ENCODE assay signal across 21 cellular contexts in the genomic region with DNA sequence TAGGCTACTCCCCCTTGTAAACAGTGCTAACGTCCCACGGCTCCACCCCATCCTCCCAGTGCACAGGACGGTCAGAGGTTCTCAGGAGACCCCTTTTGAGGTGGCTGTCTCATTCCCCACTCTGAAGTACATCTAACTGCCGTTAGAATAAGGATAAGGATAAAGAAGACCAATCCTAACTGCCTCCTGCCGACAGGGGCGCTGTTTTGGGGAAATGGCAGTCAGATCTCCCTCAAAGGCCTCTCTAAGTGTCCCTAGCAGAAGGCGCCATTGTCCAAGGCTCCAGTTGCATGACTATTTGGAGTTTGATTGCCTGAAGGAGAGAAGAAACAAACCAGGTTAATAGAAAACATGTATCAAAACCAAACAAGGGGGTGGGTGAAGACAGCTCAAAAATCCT. TPM values are rescaled to one million over a fixed set of nuclear protein-coding genes. Genes with fewer than 3 reads are reported as not detected.
DNase-seq lines count a peak whose midpoint lies in the region; ATAC-seq, FAIRE-seq and TF ChIP-seq lines count a peak whose summit lies in the region.
"Had no signal": no experiment of that assay in that cellular context is flagged by ENCODE, and none has a peak within 500 bp of the region (broad histone marks: within the 10 kb centered on the region; RNA-seq: fewer than 3 reads in every experiment).

No MANE protein-coding gene starts in this region.

- no peak overlapping the region for H3K4me2 ChIP-seq in MM.1S (ENCODE audit: low read depth, low read length)
- H3K4me2 ChIP-seq in K562 (ENCODE audit: insufficient read depth, low read length) = no peak overlapping the region
- H3K4me2 ChIP-seq: hepatocyte had no signal

- peaks cover 10 to 16% of the 10 kb centered on the region in 2 donors for H3K9me3 Mint-ChIP-seq in activated T-cell treated with anti-CD3 and anti-CD28 coated beads, Interleukin-2, amount 50 U/mL, for 72 hours
- H3K9me3 Mint-ChIP-seq in stimulated activated naive B cell treated with anti-CD40 and anti-IgM and Interleukin-4, amounts not matched to agents 10 μg/mL and 1 μg/mL and 100 μg/mL, for 72 hours = peaks cover 13 to 19% of the 10 kb centered on the region in 2 donors

- H3K9me1 ChIP-seq in K562 (ENCODE audit: control insufficient read depth, insufficient read depth, low read length) = no peaks in the 10 kb centered on the region

- H3F3A ChIP-seq in MM.1S (ENCODE audit: insufficient read depth, low read length) = no peaks in the 10 kb centered on the region

- CTCF ChIA-PET in K562 (lab: Yijun Ruan, JAX; ENCODE audit: low intra/inter-chr PET ratio) = interaction anchor here (0.6 kb wide), 1 partner anchor 74 kb away, joined by 3 read pairs; no protein-coding TSS in a partner anchor

- TF ChIP-seq POLR2A in K562 (conservative IDR thresholded peaks at IDR 0.05) = no peak

- POLR2A ChIA-PET in K562 (lab: Yijun Ruan, JAX) = interaction anchor here (1.0 kb wide), 1 partner anchor 11 kb away, joined by 3 read pairs; no protein-coding TSS in a partner anchor

- TF ChIP-seq CTCF in MM.1S (IDR thresholded peaks at IDR 0.05; ENCODE audit: low read length) (peak; percentile 32), K562 (IDR thresholded peaks at IDR 0.05 in 2 of 3, conservative IDR thresholded peaks at IDR 0.05 in 1 of 3; ENCODE audit: insufficient read depth in 2 of 3, low read depth in 1 of 3, low read length in 3 of 3) (peak in 2 of 3 experiments; percentile 28 to 48; a peak in 3 of 6 replicates)

- in situ Hi-C loops in K562 (cut with MboI) = loop anchor here (25.0 kb wide), 1 partner anchor 300 kb away; no protein-coding TSS in a partner anchor

- H3K4me1 ChIP-seq in MM.1S (ENCODE audit: low read length) (no peaks in the 10 kb centered on the region), K562 (replicated peaks in 1 of 2; ENCODE audit: control insufficient read depth in 2 of 2, insufficient read depth in 2 of 2, low read length in 2 of 2) (no peaks in the 10 kb centered on the region; a peak in 1 of 5 replicates)
- H3K4me1 ChIP-seq: uterus had no signal

- ATAC-seq in activated T-cell treated with anti-CD3 and anti-CD28 coated beads, Interleukin-2, amount 50 U/mL, for 72 hours (replicated peaks in 1 of 2) = no peak
- peak; percentile 33; the same call in 2 of the 3 replicates for ATAC-seq in K562
- no peak for ATAC-seq in stimulated activated naive B cell treated with anti-CD40 and anti-IgM and Interleukin-4, amounts not matched to agents 10 μg/mL and 1 μg/mL and 100 μg/mL, for 72 hours (replicated peaks)

- H3K4me3 ChIP-seq in MM.1S (ENCODE audit: low read length) = no peak overlapping the region
- no peak overlapping the region for H3K4me3 ChIP-seq in K562
- H3K4me3 ChIP-seq: cardiac muscle cell, hepatocyte, uterus had no signal

- no peaks in the 10 kb centered on the region for H3K9me3 ChIP-seq in MM.1S (replicated peaks; ENCODE audit: insufficient read depth, low read length)
- H3K9me3 ChIP-seq in K562 (replicated peaks; ENCODE audit: control insufficient read depth, insufficient read depth, low read depth, low read length) = no peaks in the 10 kb centered on the region; the same call in 1 of the 2 replicates
- H3K9me3 ChIP-seq: uterus had no signal

- H3K27ac ChIP-seq in MM.1S (ENCODE audit: low read length) (no peak overlapping the region), K562 (ENCODE audit: extremely low read depth, low read depth, low read length) (no peak overlapping the region), caudate nucleus (ENCODE audit: low read depth, low read length) (no peak overlapping the region)
- H3K27ac ChIP-seq: cardiac muscle cell, hepatocyte, uterus had no signal

- H3K36me3 ChIP-seq in MM.1S (replicated peaks; ENCODE audit: insufficient read depth, low read length) (no peaks in the 10 kb centered on the region), K562 (ENCODE audit: control insufficient read depth, insufficient read depth, low read length) (no peaks in the 10 kb centered on the region)
- H3K36me3 ChIP-seq: cardiac muscle cell, uterus had no signal

- TF ChIP-seq EP300 in K562 (IDR thresholded peaks at IDR 0.05; ENCODE audit: low read length) = no peak

- H3K9ac ChIP-seq in MM.1S (ENCODE audit: low read length) = no peak overlapping the region
- no peak overlapping the region for H3K9ac ChIP-seq in K562 (ENCODE audit: insufficient read depth in 1 of 2, low read depth in 2 of 2, low read length in 2 of 2)

- no TSS peak for BruUV-seq in K562 (replicated peaks; lab: Mats Ljungman, UMichigan)

- no peaks in the 10 kb centered on the region for H4K20me1 ChIP-seq in MM.1S (ENCODE audit: insufficient read depth, low read length)
- no peaks in the 10 kb centered on the region for H4K20me1 ChIP-seq in K562 (replicated peaks; ENCODE audit: control insufficient read depth, insufficient read depth, low read length)

- H3K79me2 ChIP-seq in MM.1S (ENCODE audit: low read length) (no peaks in the 10 kb centered on the region), K562 (ENCODE audit: control insufficient read depth, insufficient read depth, low read length) (no peaks in the 10 kb centered on the region)
- H3K79me2 ChIP-seq: hepatocyte had no signal

- H3K9me2 ChIP-seq in MM.1S (replicated peaks; ENCODE audit: insufficient read depth, low read length) = no peaks in the 10 kb centered on the region

- H2AFZ ChIP-seq in MM.1S (ENCODE audit: low read length) (no peak overlapping the region), K562 (ENCODE audit: low read depth, low read length) (peak overlapping the region; percentile 25; the same call in 1 of the 2 replicates)
- H2AFZ ChIP-seq: hepatocyte had no signal

- no peak for TF ChIP-seq RAD21 in K562 (CRISPR knock-in tag; conservative IDR thresholded peaks at IDR 0.05 in 1 of 2, IDR thresholded peaks at IDR 0.05 in 1 of 2)

- intact Hi-C loops in K562 (cut with micrococcal nuclease) = no loop called here
- intact Hi-C loops in cardiac septum (cut with DNase I) = no loop called here

- peak overlapping the region in 1 of 2 donors; percentile 36 for H3K4me3 Mint-ChIP-seq in activated T-cell treated with anti-CD3 and anti-CD28 coated beads, Interleukin-2, amount 50 U/mL, for 72 hours
- no peak overlapping the region for H3K4me3 Mint-ChIP-seq in stimulated activated naive B cell treated with anti-CD40 and anti-IgM and Interleukin-4, amounts not matched to agents 10 μg/mL and 1 μg/mL and 100 μg/mL, for 72 hours

- H3K27me3 Mint-ChIP-seq in activated T-cell treated with anti-CD3 and anti-CD28 coated beads, Interleukin-2, amount 50 U/mL, for 72 hours (ENCODE audit: low read depth) = no peaks in the 10 kb centered on the region
- no peaks in the 10 kb centered on the region for H3K27me3 Mint-ChIP-seq in stimulated activated naive B cell treated with anti-CD40 and anti-IgM and Interleukin-4, amounts not matched to agents 10 μg/mL and 1 μg/mL and 100 μg/mL, for 72 hours

- no peak for FAIRE-seq in K562 (lab: Jason Lieb, UNC)

- peaks cover 59% of the 10 kb centered on the region for H3K4me1 Mint-ChIP-seq in activated T-cell treated with anti-CD3 and anti-CD28 coated beads, Interleukin-2, amount 50 U/mL, for 72 hours (ENCODE audit: low read depth)
- H3K4me1 Mint-ChIP-seq in stimulated activated naive B cell treated with anti-CD40 and anti-IgM and Interleukin-4, amounts not matched to agents 10 μg/mL and 1 μg/mL and 100 μg/mL, for 72 hours = peaks cover 34 to 60% of the 10 kb centered on the region in 2 donors

- DNase-seq in activated T-cell treated with anti-CD3 and anti-CD28 coated beads, Interleukin-2, amount 50 U/mL, for 72 hours = no peak
- DNase-seq in activated T-cell treated with anti-CD3 and anti-CD28 coated beads, Interleukin-2, amount 50 U/mL, for 1 hour = no peak
- DNase-seq in MM.1S (no peak), K562 (ENCODE audit: extremely low read depth in 1 of 4, low spot score in 3 of 4) (peak; percentile 5 to 34 (median 9)), cardiac septum (ENCODE audit: low spot score) (no peak), caudate nucleus (lab: John Stamatoyannopoulos, UW) (no peak), CD1c-positive myeloid dendritic cell (ENCODE audit: extremely low spot score) (no peak)
- no peak for DNase-seq in stimulated activated naive B cell treated with anti-CD40 and anti-IgM and Interleukin-4, amounts not matched to agents 10 μg/mL and 1 μg/mL and 100 μg/mL, for 72 hours
- DNase-seq: DMS79; effector CD4-positive, alpha-beta T cell; kidney glomerular epithelial cell; mesendoderm; NCI-H1092; NCI-H2171; NCI-H774; stimulated activated CD4-positive, alpha-beta T cell treated with anti-CD3 and anti-CD28 coated beads, Interleukin-15, amount 100 ng/mL, for 24 hours; T-helper 2 cell; uterus had no signal

- WGBS in K562 (ENCODE audit: insufficient coverage, low coverage, missing lambda C conversion rate) = 29% methylated on average over 7 of the region's 7 CpGs

- H3K27me3 ChIP-seq in MM.1S (replicated peaks; ENCODE audit: insufficient read depth, low read length) (no peaks in the 10 kb centered on the region), K562 (ENCODE audit: control insufficient read depth in 2 of 2, insufficient read depth in 2 of 2, low read length in 2 of 2) (no peaks in the 10 kb centered on the region)
- H3K27me3 ChIP-seq: cardiac muscle cell, hepatocyte, uterus had no signal

- peaks cover 12 to 33% of the 10 kb centered on the region in 2 donors for H3K36me3 Mint-ChIP-seq in activated T-cell treated with anti-CD3 and anti-CD28 coated beads, Interleukin-2, amount 50 U/mL, for 72 hours (ENCODE audit: insufficient read depth in 2 of 2)
- peaks cover 14 to 26% of the 10 kb centered on the region in 2 donors for H3K36me3 Mint-ChIP-seq in stimulated activated naive B cell treated with anti-CD40 and anti-IgM and Interleukin-4, amounts not matched to agents 10 μg/mL and 1 μg/mL and 100 μg/mL, for 72 hours

- H3K27ac Mint-ChIP-seq in activated T-cell treated with anti-CD3 and anti-CD28 coated beads, Interleukin-2, amount 50 U/mL, for 72 hours = peak overlapping the region; percentile 5
- H3K27ac Mint-ChIP-seq in stimulated activated naive B cell treated with anti-CD40 and anti-IgM and Interleukin-4, amounts not matched to agents 10 μg/mL and 1 μg/mL and 100 μg/mL, for 72 hours = peak overlapping the region; percentile 65

RNA-seq across cellular contexts. Expression of a gene that starts 29.1 kb away (rescaled TPM):
- total RNA-seq in activated T-cell treated with anti-CD3 and anti-CD28 coated beads, Interleukin-2, amount 50 U/mL, for 72 hours = 1 to 10 TPM in 1 of 2 donors, under 1 TPM in 1; 0.89 to 3.0 TPM
- not detected in 2 replicates for total RNA-seq in K562 (2011; cell fraction: chromatin; rRNA removed; ENCODE audit: low replicate concordance)
- not detected in 2 replicates for total RNA-seq in K562 (2011; cell fraction: nucleolus; rRNA removed)
- total RNA-seq in K562 (2011; cell fraction: nucleoplasm; rRNA removed) = not detected in 2 replicates
- total RNA-seq in K562 (2014; rRNA removed) = not detected in 2 replicates
- total RNA-seq in K562 (2014; rRNA removed; fragmentation: Illumina TruSeq; extraction: Trizol) = not detected in 2 replicates
- total RNA-seq in K562 (2015; rRNA removed; fragmentation: Illumina TruSeq; extraction: Trizol) = not detected in 2 replicates
- not detected in 2 replicates for total RNA-seq in K562 (2021)
- polyA plus RNA-seq in K562 (2011; rRNA removed) = not detected in 2 replicates
- polyA plus RNA-seq in K562 (2011; cell fraction: cytosol; rRNA removed) = not detected in 2 replicates
- not detected in 2 replicates for polyA plus RNA-seq in K562 (2011; cell fraction: nucleus; rRNA removed)
- polyA plus RNA-seq in K562 (2012) = not detected in 2 replicates
- polyA plus RNA-seq in K562 (2014; fragmentation: Illumina TruSeq; extraction: Trizol) = not detected in 2 replicates
- polyA plus RNA-seq in K562 (2014; fragmentation: Nextera tagmentation; extraction: Ambion mirVana) = not detected
- not detected in 2 replicates for polyA plus RNA-seq in K562 (2014; rRNA removed)
- not detected in 2 replicates for polyA minus RNA-seq in K562 (2011; rRNA and poly(A)+ RNA removed)
- polyA minus RNA-seq in K562 (2011; cell fraction: cytosol; rRNA and poly(A)+ RNA removed) = not detected in 2 replicates
- polyA minus RNA-seq in K562 (2011; cell fraction: nucleus; rRNA and poly(A)+ RNA removed) = not detected in 2 replicates
- total RNA-seq in cardiac septum = 0.38 TPM
- total RNA-seq: cardiac muscle cell, hepatocyte, renal cortical epithelial cell had no signal
- polyA plus RNA-seq: cardiac muscle cell, hepatocyte had no signal

RNA-seq across cellular contexts. Expression of a gene that starts 32.7 kb away (rescaled TPM):
- total RNA-seq in activated T-cell treated with anti-CD3 and anti-CD28 coated beads, Interleukin-2, amount 50 U/mL, for 72 hours = 100 to 1,000 TPM; 269 to 293 TPM
- 5.6 and 13.6 TPM in 2 replicates for total RNA-seq in K562 (2011; cell fraction: chromatin; rRNA removed; ENCODE audit: low replicate concordance)
- 2.0 and 3.9 TPM in 2 replicates for total RNA-seq in K562 (2011; cell fraction: nucleolus; rRNA removed)
- 6.0 and 6.7 TPM in 2 replicates for total RNA-seq in K562 (2011; cell fraction: nucleoplasm; rRNA removed)
- 0.57 and 1.9 TPM in 2 replicates for total RNA-seq in K562 (2014; rRNA removed)
- total RNA-seq in K562 (2014; rRNA removed; fragmentation: Illumina TruSeq; extraction: Trizol) = 2.6 and 3.2 TPM in 2 replicates
- total RNA-seq in K562 (2015; rRNA removed; fragmentation: Illumina TruSeq; extraction: Trizol) = 2.6 and 2.7 TPM in 2 replicates
- 2.2 TPM in 2 replicates for total RNA-seq in K562 (2021)
- polyA plus RNA-seq in K562 (2011; rRNA removed) = 5.0 and 6.1 TPM in 2 replicates
- polyA plus RNA-seq in K562 (2011; cell fraction: cytosol; rRNA removed) = 0.76 and 2.0 TPM in 2 replicates
- polyA plus RNA-seq in K562 (2011; cell fraction: nucleus; rRNA removed) = 9.7 and 20.7 TPM in 2 replicates
- 1.4 and 7.6 TPM in 2 replicates for polyA plus RNA-seq in K562 (2012)
- 2.1 and 2.2 TPM in 2 replicates for polyA plus RNA-seq in K562 (2014; fragmentation: Illumina TruSeq; extraction: Trizol)
- polyA plus RNA-seq in K562 (2014; fragmentation: Nextera tagmentation; extraction: Ambion mirVana) = 1 to 10 TPM; 1.4 TPM
- 2.0 and 3.7 TPM in 2 replicates for polyA plus RNA-seq in K562 (2014; rRNA removed)
- 3.5 and 4.2 TPM in 2 replicates for polyA minus RNA-seq in K562 (2011; rRNA and poly(A)+ RNA removed)
- polyA minus RNA-seq in K562 (2011; cell fraction: cytosol; rRNA and poly(A)+ RNA removed) = 1.4 TPM in 1 of 2 replicates, not detected in the other
- 3.1 and 6.4 TPM in 2 replicates for polyA minus RNA-seq in K562 (2011; cell fraction: nucleus; rRNA and poly(A)+ RNA removed)
- total RNA-seq in cardiac septum = 4.7 TPM

Comparison
In these comparisons a context has a peak if more than half of its experiments do, and no peak if none do; other contexts are left out.
1. DNase-seq: peak in K562 (4 of 4); none in activated T-cell treated with anti-CD3 and anti-CD28 coated beads, Interleukin-2, amount 50 U/mL, for 72 hours (0 of 2), activated T-cell treated with anti-CD3 and anti-CD28 coated beads, Interleukin-2, amount 50 U/mL, for 1 hour (single experiment), MM.1S (single experiment), stimulated activated naive B cell treated with anti-CD40 and anti-IgM and Interleukin-4, amounts not matched to agents 10 μg/mL and 1 μg/mL and 100 μg/mL, for 72 hours (single experiment), cardiac septum (single experiment), caudate nucleus (0 of 61) and CD1c-positive myeloid dendritic cell (single experiment).
2. RNA of a gene that starts 32.7 kb away (total RNA-seq): 269 to 293 TPM in activated T-cell treated with anti-CD3 and anti-CD28 coated beads, Interleukin-2, amount 50 U/mL, for 72 hours; 4.7 TPM in cardiac septum (single experiment) and 0.57 to 13.6 TPM in K562; every median in the first group is over 10 times any median in the second.